8 cellular contexts compared by ENCODE assay signal in the genomic region with DNA sequence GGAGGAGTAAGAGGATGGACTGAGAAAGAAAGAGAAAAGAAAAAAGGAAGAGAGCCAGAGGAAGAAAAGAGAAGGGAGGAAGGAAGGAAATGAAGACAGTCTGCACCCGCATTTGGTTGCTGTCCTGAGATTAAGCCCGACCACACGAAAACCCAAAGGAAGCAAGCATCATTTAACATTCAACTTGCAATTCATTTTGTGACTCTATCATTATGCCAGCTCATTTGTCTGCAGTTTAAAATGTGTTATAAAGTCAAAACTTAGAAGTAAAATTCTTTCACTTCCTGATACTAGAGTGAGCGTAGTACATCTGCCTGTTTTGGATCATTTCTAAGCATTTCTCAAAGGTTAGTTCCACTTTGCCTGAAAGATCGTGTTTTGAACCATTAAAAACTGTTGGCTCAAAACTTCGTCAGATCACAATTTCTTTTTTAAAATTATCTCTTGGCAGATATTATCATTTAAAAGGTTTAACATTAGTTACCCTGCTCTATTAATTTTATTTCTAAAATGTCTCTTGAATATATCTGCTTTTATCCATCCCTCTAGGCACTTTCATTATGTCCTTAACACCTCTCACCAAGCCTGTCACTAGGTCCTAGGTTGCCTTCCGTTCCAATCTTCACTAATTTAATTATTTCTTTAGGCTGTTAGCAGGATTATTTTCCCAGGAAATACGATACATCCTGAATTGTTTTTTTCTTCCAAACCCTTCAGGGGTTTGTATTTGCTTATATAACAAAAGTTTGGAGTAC.
DNase-seq lines count a peak whose midpoint lies in the region; ATAC-seq and TF ChIP-seq lines count a peak whose summit lies in the region.
"Had no signal": no experiment of that assay in that cellular context is flagged by ENCODE, and none has a peak within 500 bp of the region (broad histone marks: within the 10 kb centered on the region; RNA-seq: fewer than 3 reads in every experiment).

No MANE protein-coding gene starts in this region.

- H2AFZ ChIP-seq in Loucy (ENCODE audit: low read length), result peak overlapping the region; percentile 1; the same call in 1 of the 2 replicates

- no peaks in the 10 kb centered on the region for H3K9me3 Mint-ChIP-seq in immature natural killer cell
- H3K9me3 Mint-ChIP-seq in progenitor cell of endocrine pancreas (ENCODE audit: low read depth), result no peaks in the 10 kb centered on the region

- peak in 2 of 3 donors; percentile 6 for DNase-seq in immature natural killer cell
- DNase-seq in COLO829 (ENCODE audit: low spot score), result no peak
- no peak for DNase-seq in stimulated activated CD4-positive, alpha-beta T cell treated with anti-CD3 and anti-CD28 coated beads, Interleukin-2, amount 100 ng/mL, for 48 hours
- no peak for DNase-seq in progenitor cell of endocrine pancreas (ENCODE audit: low spot score, unreplicated experiment)

- H3K4me1 Mint-ChIP-seq in immature natural killer cell (peaks cover 20 to 30% of the 10 kb centered on the region in 2 donors), progenitor cell of endocrine pancreas (ENCODE audit: low read depth) (peaks cover 5% of the 10 kb centered on the region)

- no peaks in the 10 kb centered on the region for H4K20me1 ChIP-seq in Loucy (ENCODE audit: insufficient read depth, low read length, poor library complexity, severe bottlenecking)

- peak overlapping the region; percentile 68 for H3K9ac ChIP-seq in Loucy (ENCODE audit: low read depth, low read length, poor library complexity, severe bottlenecking)

- no peaks in the 10 kb centered on the region for H3K27me3 ChIP-seq in Loucy (ENCODE audit: insufficient read depth, low read length, poor library complexity, severe bottlenecking)
- H3K27me3 ChIP-seq: SJSA1 had no signal

- H3K9me3 ChIP-seq in Loucy (ENCODE audit: insufficient read depth, low read depth, low read length), result no peaks in the 10 kb centered on the region
- H3K9me3 ChIP-seq: SJSA1 had no signal

- no peak for TF ChIP-seq CTCF in Loucy (conservative IDR thresholded peaks at IDR 0.05; ENCODE audit: low read length)
- TF ChIP-seq CTCF in progenitor cell of endocrine pancreas (IDR thresholded peaks at IDR 0.05; ENCODE audit: unreplicated experiment), result no peak

- peak overlapping the region; percentile 45 to 90 (median 68) for H3K27ac Mint-ChIP-seq in immature natural killer cell
- H3K27ac Mint-ChIP-seq in progenitor cell of endocrine pancreas, result no peak overlapping the region

- H3K4me1 ChIP-seq in Loucy (ENCODE audit: insufficient read depth, low read length, poor library complexity, severe bottlenecking), result peaks cover 78% of the 10 kb centered on the region

- no peaks in the 10 kb centered on the region for H3K9me2 ChIP-seq in Loucy (replicated peaks; ENCODE audit: low read depth, low read length)

- H3F3A ChIP-seq in Loucy (ENCODE audit: low read depth), result peaks cover 18% of the 10 kb centered on the region

- H3K27me3 Mint-ChIP-seq in immature natural killer cell (ENCODE audit: low read depth in 3 of 3), result peaks cover 0 to 4% (median 2%) of the 10 kb centered on the region in 3 donors
- H3K27me3 Mint-ChIP-seq in progenitor cell of endocrine pancreas, result peaks cover 19% of the 10 kb centered on the region

- peak overlapping the region; percentile 73 for H3K4me3 ChIP-seq in Loucy (ENCODE audit: low read length, poor library complexity, severe bottlenecking)
- H3K4me3 ChIP-seq: SJSA1 had no signal

- peak overlapping the region; percentile 83 to 88 (median 84) for H3K4me3 Mint-ChIP-seq in immature natural killer cell
- H3K4me3 Mint-ChIP-seq in progenitor cell of endocrine pancreas (ENCODE audit: low read depth), result no peak overlapping the region

- no peaks in the 10 kb centered on the region for H3K36me3 ChIP-seq in Loucy (ENCODE audit: insufficient read depth, low read length)
- H3K36me3 ChIP-seq: SJSA1 had no signal

- H3K4me2 ChIP-seq in Loucy (ENCODE audit: low read depth, low read length, poor library complexity, severe bottlenecking), result peak overlapping the region; percentile 79

- H3K79me2 ChIP-seq in Loucy (ENCODE audit: insufficient read depth, low read length), result no peaks in the 10 kb centered on the region

- H3K36me3 Mint-ChIP-seq in immature natural killer cell (no peaks in the 10 kb centered on the region), progenitor cell of endocrine pancreas (ENCODE audit: insufficient read depth) (no peaks in the 10 kb centered on the region)

- ATAC-seq in GM18519 (IDR thresholded peaks at IDR 0.05; ENCODE audit: low FRiP score, unreplicated experiment) (peak; percentile 73), GM21737 (IDR thresholded peaks at IDR 0.05; ENCODE audit: unreplicated experiment) (peak; percentile 78)

Comparison
In these comparisons a context has a peak if more than half of its experiments do, and no peak if none do; other contexts are left out.
1. DNase-seq: peak in immature natural killer cell (2 of 3); none in COLO829 (single experiment), stimulated activated CD4-positive, alpha-beta T cell treated with anti-CD3 and anti-CD28 coated beads, Interleukin-2, amount 100 ng/mL, for 48 hours (0 of 2) and progenitor cell of endocrine pancreas (single experiment).